Comparison of ENCODE assay signal across 1 cellular context in genomic region chr2:208570066-208570465, GRCh38.
TF ChIP-seq lines count a peak whose summit lies in the region.

No MANE protein-coding gene starts in this region.

TF ChIP-seq in K562, 482 proteins besides CTCF, POLR2A, EP300 and RAD21 (continued from another document):
- TF ChIP-seq SOX6 (IDR thresholded peaks at IDR 0.05) (peak; percentile 31; the same call in 1 of the 2 replicates), FOXM1 (IDR thresholded peaks at IDR 0.05; ENCODE audit: low read depth) (0 out of 2 replicates have a peak, but pooled peaks have one; percentile 22), FOXM1 (CRISPR knock-in tag; IDR thresholded peaks at IDR 0.05; ENCODE audit: low read depth) (no peak), EHMT2 (IDR thresholded peaks at IDR 0.05) (0 out of 2 replicates have a peak, but pooled peaks have one; percentile 40), SRF (CRISPR knock-in tag; IDR thresholded peaks at IDR 0.05) (peak in 1 of 2 experiments; percentile 72; a peak in 2 of 4 replicates)
- TF ChIP-seq, protein P1, sequence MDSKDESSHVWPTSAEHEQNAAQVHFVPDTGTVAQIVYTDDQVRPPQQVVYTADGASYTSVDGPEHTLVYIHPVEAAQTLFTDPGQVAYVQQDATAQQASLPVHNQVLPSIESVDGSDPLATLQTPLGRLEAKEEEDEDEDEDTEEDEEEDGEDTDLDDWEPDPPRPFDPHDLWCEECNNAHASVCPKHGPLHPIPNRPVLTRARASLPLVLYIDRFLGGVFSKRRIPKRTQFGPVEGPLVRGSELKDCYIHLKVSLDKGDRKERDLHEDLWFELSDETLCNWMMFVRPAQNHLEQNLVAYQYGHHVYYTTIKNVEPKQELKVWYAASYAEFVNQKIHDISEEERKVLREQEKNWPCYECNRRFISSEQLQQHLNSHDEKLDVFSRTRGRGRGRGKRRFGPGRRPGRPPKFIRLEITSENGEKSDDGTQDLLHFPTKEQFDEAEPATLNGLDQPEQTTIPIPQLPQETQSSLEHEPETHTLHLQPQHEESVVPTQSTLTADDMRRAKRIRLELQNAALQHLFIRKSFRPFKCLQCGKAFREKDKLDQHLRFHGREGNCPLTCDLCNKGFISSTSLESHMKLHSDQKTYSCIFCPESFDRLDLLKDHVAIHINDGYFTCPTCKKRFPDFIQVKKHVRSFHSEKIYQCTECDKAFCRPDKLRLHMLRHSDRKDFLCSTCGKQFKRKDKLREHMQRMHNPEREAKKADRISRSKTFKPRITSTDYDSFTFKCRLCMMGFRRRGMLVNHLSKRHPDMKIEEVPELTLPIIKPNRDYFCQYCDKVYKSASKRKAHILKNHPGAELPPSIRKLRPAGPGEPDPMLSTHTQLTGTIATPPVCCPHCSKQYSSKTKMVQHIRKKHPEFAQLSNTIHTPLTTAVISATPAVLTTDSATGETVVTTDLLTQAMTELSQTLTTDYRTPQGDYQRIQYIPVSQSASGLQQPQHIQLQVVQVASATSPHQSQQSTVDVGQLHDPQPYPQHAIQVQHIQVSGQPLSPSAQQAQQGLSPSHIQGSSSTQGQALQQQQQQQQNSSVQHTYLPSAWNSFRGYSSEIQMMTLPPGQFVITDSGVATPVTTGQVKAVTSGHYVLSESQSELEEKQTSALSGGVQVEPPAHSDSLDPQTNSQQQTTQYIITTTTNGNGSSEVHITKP (IDR thresholded peaks at IDR 0.05; ENCODE audit: partially characterized antibody): peak; percentile 51
